8 cellular contexts compared by ENCODE assay signal in the genomic region with DNA sequence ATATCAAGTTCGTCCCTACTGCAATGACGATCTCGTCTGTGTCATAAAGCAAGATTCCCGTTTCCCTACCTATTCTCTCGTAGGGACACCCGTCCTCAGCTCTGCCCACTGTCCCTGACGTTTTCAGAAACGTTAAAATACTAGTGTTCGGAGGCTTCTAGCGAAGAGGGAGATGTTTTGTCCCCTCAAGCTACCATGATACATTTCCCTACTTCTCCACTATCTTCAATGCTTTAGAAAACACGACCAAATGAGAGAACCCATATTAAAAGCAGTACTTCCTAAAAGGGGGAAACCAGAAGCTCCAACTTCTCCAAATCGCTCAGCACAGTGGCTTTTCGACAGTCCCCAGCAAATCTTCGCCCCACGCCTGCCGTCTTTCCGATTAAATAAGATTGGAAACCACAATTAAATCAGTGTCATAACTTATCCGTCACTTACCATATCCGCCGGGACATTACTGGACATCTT. TPM values are rescaled to one million over a fixed set of nuclear protein-coding genes. Genes with fewer than 3 reads are reported as not detected.
DNase-seq lines count a peak whose midpoint lies in the region; ATAC-seq lines count a peak whose summit lies in the region.

No MANE protein-coding gene starts in this region.

- H3K27me3 Mint-ChIP-seq in activated T-helper 2 cell treated with anti-CD3 and anti-CD28 coated beads, Interferon-gamma antibody, Interleukin-2, Interleukin-4, amounts not matched to agents 10 μg/mL and 5 μg/mL and 100 μg/mL, durations not matched to agents 14 hours and 24 hours and 36 hours (ENCODE audit: low read depth), result no peaks in the 10 kb centered on the region

- peaks cover 3% of the 10 kb centered on the region for H3K36me3 Mint-ChIP-seq in activated T-helper 2 cell treated with anti-CD3 and anti-CD28 coated beads, Interferon-gamma antibody, Interleukin-2, Interleukin-4, amounts not matched to agents 10 μg/mL and 5 μg/mL and 100 μg/mL, durations not matched to agents 14 hours and 24 hours and 36 hours (ENCODE audit: low read depth)

- peak; percentile 20 for DNase-seq in NCI-H2227 (lab: John Stamatoyannopoulos, UW; ENCODE audit: unreplicated experiment)
- no peak for DNase-seq in NCI-H2227 treated with DMSO at 0.1 percent for 48 hours (lab: John Stamatoyannopoulos, UW)
- peak; percentile 71 for DNase-seq in NCI-H82 (lab: John Stamatoyannopoulos, UW)
- DNase-seq in activated T-helper 2 cell treated with anti-CD3 and anti-CD28 coated beads, Interferon-gamma antibody, Interleukin-2, Interleukin-4, amounts not matched to agents 10 μg/mL and 5 μg/mL and 100 μg/mL, durations not matched to agents 14 hours and 24 hours and 36 hours (ENCODE audit: low spot score), result no peak
- DNase-seq in head of caudate nucleus, result peak in 28 of 42 donors; percentile 10 to 64 (median 34)
- peak; percentile 83 for DNase-seq in pons (ENCODE audit: low spot score)

- intact Hi-C loops in activated T-helper 2 cell treated with anti-CD3 and anti-CD28 coated beads, Interferon-gamma antibody, Interleukin-2, Interleukin-4, amounts not matched to agents 10 μg/mL and 5 μg/mL and 100 μg/mL, durations not matched to agents 14 hours and 24 hours and 36 hours (cut with micrococcal nuclease), result loop anchor here (2.0 to 10.0 kb wide), 3 partner anchors 30 to 456 kb away; partner anchors contain the start of gene KATNAL1
- intact Hi-C loops in head of caudate nucleus (cut with DNase I), result loop anchor here (5.0 to 10.0 kb wide), 2 partner anchors 74 to 263 kb away; no protein-coding TSS in a partner anchor

- H3K27ac Mint-ChIP-seq in activated T-helper 2 cell treated with anti-CD3 and anti-CD28 coated beads, Interferon-gamma antibody, Interleukin-2, Interleukin-4, amounts not matched to agents 10 μg/mL and 5 μg/mL and 100 μg/mL, durations not matched to agents 14 hours and 24 hours and 36 hours, result peak overlapping the region; percentile 82

- H3K9me3 Mint-ChIP-seq in activated T-helper 2 cell treated with anti-CD3 and anti-CD28 coated beads, Interferon-gamma antibody, Interleukin-2, Interleukin-4, amounts not matched to agents 10 μg/mL and 5 μg/mL and 100 μg/mL, durations not matched to agents 14 hours and 24 hours and 36 hours, result no peaks in the 10 kb centered on the region

- H3K4me3 Mint-ChIP-seq in activated T-helper 2 cell treated with anti-CD3 and anti-CD28 coated beads, Interferon-gamma antibody, Interleukin-2, Interleukin-4, amounts not matched to agents 10 μg/mL and 5 μg/mL and 100 μg/mL, durations not matched to agents 14 hours and 24 hours and 36 hours (ENCODE audit: low read depth), result peak overlapping the region; percentile 90

- H3K4me1 Mint-ChIP-seq in activated T-helper 2 cell treated with anti-CD3 and anti-CD28 coated beads, Interferon-gamma antibody, Interleukin-2, Interleukin-4, amounts not matched to agents 10 μg/mL and 5 μg/mL and 100 μg/mL, durations not matched to agents 14 hours and 24 hours and 36 hours (ENCODE audit: low read depth), result peaks cover 40% of the 10 kb centered on the region

- ATAC-seq in GM21381 (IDR thresholded peaks at IDR 0.05; ENCODE audit: unreplicated experiment) (no peak), HG03457 (IDR thresholded peaks at IDR 0.05; ENCODE audit: unreplicated experiment) (no peak)

RNA-seq across cellular contexts. Expression of gene UBL3, which starts 1.3 kb away (rescaled TPM):
- total RNA-seq in activated T-helper 2 cell treated with anti-CD3 and anti-CD28 coated beads, Interferon-gamma antibody, Interleukin-2, Interleukin-4, amounts not matched to agents 10 μg/mL and 5 μg/mL and 100 μg/mL, durations not matched to agents 14 hours and 24 hours and 36 hours, result 7.9 and 8.5 TPM in 2 replicates

Comparison
In these comparisons a context has a peak if more than half of its experiments do, and no peak if none do; other contexts are left out.
1. DNase-seq: peak in NCI-H2227 (single experiment), NCI-H82 (single experiment), head of caudate nucleus (28 of 42) and pons (single experiment); none in NCI-H2227 treated with DMSO at 0.1 percent for 48 hours (single experiment) and activated T-helper 2 cell treated with anti-CD3 and anti-CD28 coated beads, Interferon-gamma antibody, Interleukin-2, Interleukin-4, amounts not matched to agents 10 μg/mL and 5 μg/mL and 100 μg/mL, durations not matched to agents 14 hours and 24 hours and 36 hours (single experiment).